In genomic region chr1:201838381-201838780, GRCh38 we compare ENCODE assay signal across 16 cellular contexts.
"Had no signal": no experiment of that assay in that cellular context is flagged by ENCODE, and none has a peak within 500 bp of the region (broad histone marks: within the 10 kb centered on the region; RNA-seq: fewer than 3 reads in every experiment).

No MANE protein-coding gene starts in this region.

- H3K27me3 ChIP-seq: tibial artery, vagina had no signal

- DNase-seq: activated CD4-positive, alpha-beta T cell treated with anti-CD3 and anti-CD28 coated beads, Interleukin-2, amount 50 U/mL, for 1 hour; activated CD4-positive, CD25-positive, alpha-beta regulatory T cell; activated naive CD4-positive, alpha-beta T cell; activated naive CD8-positive, alpha-beta T cell treated with anti-CD3 and anti-CD28 coated beads, Interleukin-2, amount 10 ng/mL, durations not matched to agents 7 days and 5 days; aorta; left ventricle myocardium inferior; mesenchymal stem cell; stimulated activated CD4-positive, alpha-beta T cell treated with anti-CD3 and anti-CD28 coated beads, Interleukin-4, amount 100 ng/mL, for 24 hours; stimulated activated naive CD4-positive, alpha-beta T cell; T-helper 2 cell; tibial artery had no signal

- H3K27me3 Mint-ChIP-seq: activated naive CD8-positive, alpha-beta T cell treated with anti-CD3 and anti-CD28 coated beads, Interleukin-2, amount 10 ng/mL, durations not matched to agents 7 days and 5 days; natural killer cell treated with Interleukin-12 subunit alpha and Interleukin-12 subunit beta and Interleukin-15 and Interleukin-18, amount 100 ng/mL, for 72 hours had no signal

- H3K9me3 ChIP-seq: left ventricle myocardium inferior, tibial artery, vagina had no signal

- H3K27ac ChIP-seq: left ventricle myocardium inferior, skin epidermis, tibial artery, vagina had no signal

- H3K9me3 Mint-ChIP-seq: activated naive CD8-positive, alpha-beta T cell treated with anti-CD3 and anti-CD28 coated beads, Interleukin-2, amount 10 ng/mL, durations not matched to agents 7 days and 5 days; natural killer cell treated with Interleukin-12 subunit alpha and Interleukin-12 subunit beta and Interleukin-15 and Interleukin-18, amount 100 ng/mL, for 72 hours had no signal

- H3K36me3 Mint-ChIP-seq: natural killer cell treated with Interleukin-12 subunit alpha and Interleukin-12 subunit beta and Interleukin-15 and Interleukin-18, amount 100 ng/mL, for 72 hours had no signal

- H3K36me3 ChIP-seq: tibial artery, vagina had no signal

- ATAC-seq: natural killer cell treated with Interleukin-12 subunit alpha and Interleukin-12 subunit beta and Interleukin-15 and Interleukin-18, amount 100 ng/mL, for 72 hours had no signal

- H3K27ac Mint-ChIP-seq: activated naive CD8-positive, alpha-beta T cell treated with anti-CD3 and anti-CD28 coated beads, Interleukin-2, amount 10 ng/mL, durations not matched to agents 7 days and 5 days; natural killer cell treated with Interleukin-12 subunit alpha and Interleukin-12 subunit beta and Interleukin-15 and Interleukin-18, amount 100 ng/mL, for 72 hours had no signal

- H3K4me3 ChIP-seq: left ventricle myocardium inferior, skin epidermis, tibial artery, vagina had no signal

- FAIRE-seq: keratinocyte, TTC549 had no signal

- H3K4me3 Mint-ChIP-seq: activated naive CD8-positive, alpha-beta T cell treated with anti-CD3 and anti-CD28 coated beads, Interleukin-2, amount 10 ng/mL, durations not matched to agents 7 days and 5 days; natural killer cell treated with Interleukin-12 subunit alpha and Interleukin-12 subunit beta and Interleukin-15 and Interleukin-18, amount 100 ng/mL, for 72 hours had no signal
